In the genomic region with DNA sequence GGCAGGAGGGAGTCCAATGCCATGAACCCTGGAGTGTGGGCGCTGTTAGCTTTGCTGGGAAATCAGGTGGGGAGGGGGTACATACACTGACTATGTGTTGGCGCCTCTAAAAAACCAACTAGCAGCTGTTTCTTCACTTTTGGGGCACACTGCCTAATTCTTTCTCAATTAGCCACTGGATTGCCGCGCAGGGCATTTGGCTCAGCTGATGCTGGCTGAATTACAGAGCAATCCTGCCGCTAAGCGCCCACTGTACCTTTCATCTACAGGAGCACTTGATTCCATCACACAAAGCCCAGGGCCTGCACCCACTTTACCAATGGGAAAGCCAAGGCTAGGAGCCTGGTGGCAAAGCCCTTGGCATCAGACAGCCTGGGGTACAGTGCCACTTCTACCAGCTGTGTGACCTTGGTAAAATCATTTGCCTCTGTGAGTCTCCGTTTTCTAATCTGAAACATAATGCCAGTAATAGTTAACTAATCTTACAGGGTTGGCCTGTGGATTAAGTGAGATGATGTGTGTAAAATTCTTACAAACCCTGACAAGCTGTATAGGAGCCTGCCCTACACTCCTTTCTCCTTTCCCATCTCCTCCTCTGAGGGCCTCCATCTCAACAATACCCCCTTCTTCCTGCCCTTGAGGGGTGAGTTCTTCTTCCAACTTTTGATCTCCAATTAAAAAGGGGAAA, we compare ENCODE assay signal across 1 cellular context.
TF ChIP-seq lines count a peak whose summit lies in the region.

No MANE protein-coding gene starts in this region.

TF ChIP-seq in H1, 55 proteins besides CTCF, POLR2A, EP300 and RAD21 (continued from another document):
- no peak for TF ChIP-seq RNF2 (IDR thresholded peaks at IDR 0.05; ENCODE audit: borderline replicate concordance, low read depth, low read length, missing control alignments, poor library complexity, severe bottlenecking)
